Comparison of ENCODE assay signal across 15 cellular contexts in the genomic region with DNA sequence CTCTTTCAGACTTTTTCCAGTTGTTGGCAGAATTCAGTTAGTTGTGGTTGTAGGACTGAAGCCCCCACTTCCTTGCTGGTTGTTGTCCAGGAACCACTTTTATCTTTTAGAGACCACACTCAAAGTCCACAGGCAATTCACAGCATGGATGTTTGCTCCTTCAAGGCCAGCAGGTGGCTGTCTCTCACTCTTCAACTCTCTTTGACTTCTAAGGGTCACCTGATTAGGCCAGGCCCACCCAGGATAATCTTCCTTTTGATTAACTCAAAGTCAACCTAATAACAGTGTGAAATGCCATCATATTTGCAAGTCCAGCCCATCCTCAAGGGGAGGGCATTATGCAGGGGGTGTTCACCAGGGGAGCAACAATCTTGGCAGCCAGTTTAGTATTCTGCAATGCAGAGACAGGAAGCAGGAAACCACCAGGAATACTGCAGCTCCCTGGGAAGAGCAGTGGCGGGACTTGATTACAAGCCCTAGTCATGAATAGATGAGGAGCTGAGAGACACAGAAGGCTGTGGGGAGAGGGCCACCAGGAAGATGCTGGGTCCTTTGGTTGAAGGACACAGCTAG. TPM values are rescaled to one million over a fixed set of nuclear protein-coding genes. Genes with fewer than 3 reads are reported as not detected.
DNase-seq lines count a peak whose midpoint lies in the region; ATAC-seq and TF ChIP-seq lines count a peak whose summit lies in the region.
"Had no signal": no experiment of that assay in that cellular context is flagged by ENCODE, and none has a peak within 500 bp of the region (broad histone marks: within the 10 kb centered on the region; RNA-seq: fewer than 3 reads in every experiment).

No MANE protein-coding gene starts in this region.

- intact Hi-C loops in PC-3 (cut with micrococcal nuclease) (no loop called here), cardiac septum (cut with DNase I) (no loop called here)

- no peak for ATAC-seq in PC-3
- no peak for ATAC-seq in GM21390 (IDR thresholded peaks at IDR 0.05; ENCODE audit: unreplicated experiment)
- ATAC-seq: lower lobe of right lung had no signal

- BruUV-seq in PC-3 (replicated peaks; lab: Mats Ljungman, UMichigan), result no TSS peak

- no peaks in the 10 kb centered on the region for H3F3A ChIP-seq in PC-3 (ENCODE audit: low read length, unreplicated experiment)

- H3K9ac ChIP-seq in PC-3 (ENCODE audit: low read length), result no peak overlapping the region

- H3K27ac ChIP-seq in PC-3 (ENCODE audit: low read length), result no peak overlapping the region
- no peak overlapping the region for H3K27ac ChIP-seq in effector memory CD4-positive, alpha-beta T cell (ENCODE audit: insufficient read depth, low read length, poor library complexity, severe bottlenecking)
- H3K27ac ChIP-seq: lower lobe of right lung, neutrophil, RWPE1 had no signal

- H3K27me3 ChIP-seq in BE2C (no peaks in the 10 kb centered on the region), PC-3 (ENCODE audit: low read length) (no peaks in the 10 kb centered on the region)
- H3K27me3 ChIP-seq in effector memory CD4-positive, alpha-beta T cell (replicated peaks; ENCODE audit: control insufficient read depth, insufficient read depth, low read length, poor library complexity, severe bottlenecking), result no peaks in the 10 kb centered on the region

- H3K79me2 ChIP-seq in PC-3 (ENCODE audit: low read length), result no peaks in the 10 kb centered on the region

- H3K4me2 ChIP-seq in PC-3 (ENCODE audit: low read length), result no peak overlapping the region

- H3K9me3 ChIP-seq in BE2C (no peaks in the 10 kb centered on the region), PC-3 (ENCODE audit: low read length) (no peaks in the 10 kb centered on the region)
- no peaks in the 10 kb centered on the region for H3K9me3 ChIP-seq in effector memory CD4-positive, alpha-beta T cell (ENCODE audit: control insufficient read depth, low read length)
- H3K9me3 ChIP-seq: lower lobe of right lung, neutrophil had no signal

- POLR2A ChIA-PET in PC-3 (lab: Charles Lee; ENCODE audit: unreplicated experiment), result no interaction called here

- H2AFZ ChIP-seq in PC-3 (ENCODE audit: low read length), result no peak overlapping the region

- TF ChIP-seq CTCF in BE2C (IDR thresholded peaks at IDR 0.05; ENCODE audit: low read depth, low read length) (0 out of 2 replicates have a peak, but pooled peaks have one; percentile 8), GM12873 (IDR thresholded peaks at IDR 0.05; ENCODE audit: insufficient read depth, low read depth, low read length, missing control alignments) (peak; percentile 37), PC-3 (conservative IDR thresholded peaks at IDR 0.05; ENCODE audit: low read depth, low read length) (peak; percentile 39), epithelial cell of proximal tubule (conservative IDR thresholded peaks at IDR 0.05; ENCODE audit: low read depth, low read length) (peak; percentile 19)

- CTCF ChIA-PET in PC-3 (lab: Charles Lee), result no interaction called here

- H3K4me1 ChIP-seq in BE2C (no peaks in the 10 kb centered on the region), PC-3 (ENCODE audit: insufficient read depth, low read length) (peaks cover 20% of the 10 kb centered on the region)
- H3K4me1 ChIP-seq in effector memory CD4-positive, alpha-beta T cell (ENCODE audit: control insufficient read depth, insufficient read depth, low read length, poor library complexity, severe bottlenecking), result peaks cover 5% of the 10 kb centered on the region

- H4K20me1 ChIP-seq in PC-3 (ENCODE audit: low read length), result no peaks in the 10 kb centered on the region

- H3K36me3 ChIP-seq in BE2C (no peaks in the 10 kb centered on the region), PC-3 (ENCODE audit: low read depth, low read length) (no peaks in the 10 kb centered on the region)
- H3K36me3 ChIP-seq in effector memory CD4-positive, alpha-beta T cell (ENCODE audit: control insufficient read depth, insufficient read depth, low read length), result no peaks in the 10 kb centered on the region
- H3K36me3 ChIP-seq: lower lobe of right lung, neutrophil had no signal

- no peaks in the 10 kb centered on the region for H3K9me2 ChIP-seq in PC-3 (replicated peaks; ENCODE audit: low read length)

- no peak overlapping the region for H3K4me3 ChIP-seq in BE2C (ENCODE audit: low read depth, low read length)
- H3K4me3 ChIP-seq in PC-3 (ENCODE audit: low read length), result no peak overlapping the region
- H3K4me3 ChIP-seq in epithelial cell of proximal tubule (ENCODE audit: low read depth, low read length), result no peak overlapping the region
- no peak overlapping the region for H3K4me3 ChIP-seq in effector memory CD4-positive, alpha-beta T cell (ENCODE audit: insufficient read depth, low read depth, low read length, poor library complexity, severe bottlenecking)
- H3K4me3 ChIP-seq: lower lobe of right lung had no signal

- no peak for DNase-seq in BE2C
- DNase-seq in PC-3, result no peak
- no peak for DNase-seq in epithelial cell of proximal tubule (ENCODE audit: low read depth)
- no peak for DNase-seq in cardiac septum (ENCODE audit: low spot score)
- no peak for DNase-seq in effector memory CD4-positive, alpha-beta T cell
- no peak for DNase-seq in activated CD8-positive, alpha-beta memory T cell treated with anti-CD3 and anti-CD28 coated beads for 24 hours
- DNase-seq: cerebellar nuclear complex, lower lobe of right lung, NCI-H1105, NCI-H446 treated with DMSO at 0.1 percent for 48 hours, T-helper 9 cell had no signal

RNA-seq across cellular contexts. Expression of gene LRRC74B, which starts 52.4 kb away (rescaled TPM):
- 0.23 TPM for polyA plus RNA-seq in BE2C (2012; ENCODE audit: insufficient read depth, insufficient read length, low read depth)
- total RNA-seq in PC-3 (2014; rRNA removed) (not detected in 2 replicates), epithelial cell of proximal tubule (not detected in 2 replicates), cardiac septum (not detected)
